8 cellular contexts compared by ENCODE assay signal in the genomic region with DNA sequence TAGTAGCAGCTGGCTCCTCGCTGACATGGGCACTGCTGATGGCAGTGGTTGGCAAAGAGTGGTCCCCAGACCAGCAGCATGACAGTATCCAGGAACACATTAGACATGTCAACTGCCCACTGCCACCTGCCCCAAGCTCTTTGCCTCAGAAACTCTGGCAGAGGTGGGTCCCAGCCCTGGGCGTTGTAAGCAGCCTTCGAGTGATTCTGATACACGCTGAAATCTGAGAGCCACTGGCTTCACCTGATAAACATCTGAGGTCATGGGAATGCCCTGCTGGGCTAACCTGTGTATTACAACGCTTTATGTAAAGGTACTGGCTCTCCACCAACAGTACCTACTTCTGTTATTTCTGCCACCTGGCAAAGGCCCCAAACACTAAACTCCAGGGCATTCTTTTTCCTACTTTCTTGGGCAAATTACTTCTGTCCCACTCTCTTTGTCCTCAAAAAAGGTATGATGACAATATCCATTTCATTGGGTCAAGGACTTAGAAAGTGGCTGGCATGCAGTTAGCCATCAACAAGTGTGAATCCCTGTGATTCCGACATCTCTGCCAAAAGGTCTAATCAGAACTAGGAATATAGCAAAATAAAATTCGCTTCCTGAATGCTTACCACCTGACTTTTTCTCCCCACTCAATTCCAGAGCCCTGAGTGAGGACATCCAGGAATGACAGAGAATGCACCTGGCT. TPM values are rescaled to one million over a fixed set of nuclear protein-coding genes. Genes with fewer than 3 reads are reported as not detected.
DNase-seq lines count a peak whose midpoint lies in the region; ATAC-seq, FAIRE-seq and TF ChIP-seq lines count a peak whose summit lies in the region.

No MANE protein-coding gene starts in this region.

- H2BK20ac ChIP-seq in H1 (ENCODE audit: low read length) = peak overlapping the region; percentile 82; the same call in 1 of the 2 replicates

- H3K18ac ChIP-seq in H1 (ENCODE audit: extremely low read depth, low read length) = no peak overlapping the region

- H3K27me3 ChIP-seq in CD4-positive, alpha-beta T cell (ENCODE audit: control insufficient read depth, insufficient read depth, low read length) = no peaks in the 10 kb centered on the region
- H3K27me3 ChIP-seq in H1 (replicated peaks in 1 of 4; ENCODE audit: control insufficient read depth in 3 of 4, extremely low read depth in 1 of 4, insufficient read depth in 3 of 4, low read length in 3 of 4) (no peaks in the 10 kb centered on the region), thyroid gland (no peaks in the 10 kb centered on the region), dorsolateral prefrontal cortex (no peaks in the 10 kb centered on the region)

- CTCF ChIA-PET in CD4-positive, alpha-beta T cell (lab: Charles Lee) = no interaction called here
- CTCF ChIA-PET in H1 (lab: Charles Lee; ENCODE audit: partially characterized antibody) = interaction anchor here (0.6 to 4.1 kb wide), 27 partner anchors 7 to 257 kb away, joined by 3 to 30 read pairs (median 4); no protein-coding TSS in a partner anchor

- no peak overlapping the region for H3K27ac ChIP-seq in CD4-positive, alpha-beta T cell (ENCODE audit: low read depth, low read length)
- H3K27ac ChIP-seq in H1 (ENCODE audit: low read depth, low read length) = no peak overlapping the region
- H3K27ac ChIP-seq in thyroid gland = peak overlapping the region; percentile 49 to 79 (median 78)
- peak overlapping the region in 1 of 59 donors; percentile 7 for H3K27ac ChIP-seq in dorsolateral prefrontal cortex

- peaks cover 85% of the 10 kb centered on the region for H3K4me1 Mint-ChIP-seq in CD4-positive, alpha-beta T cell (ENCODE audit: low read depth)

- peak; percentile 73 for ATAC-seq in CD4-positive, alpha-beta T cell (ENCODE audit: poor library complexity)
- ATAC-seq in GM18505 (IDR thresholded peaks at IDR 0.05; ENCODE audit: unreplicated experiment) (no peak), GM18870 (IDR thresholded peaks at IDR 0.05; ENCODE audit: unreplicated experiment) (no peak)

- no peak for DNase-seq in CD4-positive, alpha-beta T cell
- DNase-seq in GM19239 (ENCODE audit: insufficient read length, low spot score) (no peak), M059J (ENCODE audit: low read depth) (peak; percentile 13), H1 (ENCODE audit: low read depth in 1 of 2, low spot score in 2 of 2) (peak in 1 of 2 experiments; percentile 66), thyroid gland (peak; percentile 52 to 60), dorsolateral prefrontal cortex (no peak)

- H2BK12ac ChIP-seq in H1 (ENCODE audit: low read depth, low read length) = peak overlapping the region; percentile 72

- peaks cover 6 to 30% (median 16%) of the 10 kb centered on the region in 4 experiments for H3K4me1 ChIP-seq in H1 (replicated peaks in 1 of 4; ENCODE audit: control insufficient read depth in 3 of 4, insufficient read depth in 4 of 4, low read length in 3 of 4)
- peaks cover 58 to 77% of the 10 kb centered on the region in 2 donors for H3K4me1 ChIP-seq in thyroid gland

- no peaks in the 10 kb centered on the region for H3K9me3 ChIP-seq in CD4-positive, alpha-beta T cell (ENCODE audit: control insufficient read depth, low read length)
- H3K9me3 ChIP-seq in H1 (ENCODE audit: insufficient read depth in 2 of 2, low read depth in 1 of 2, low read length in 1 of 2) (no peaks in the 10 kb centered on the region), thyroid gland (no peaks in the 10 kb centered on the region)

- TF ChIP-seq EP300 in H1 (IDR thresholded peaks at IDR 0.05; ENCODE audit: borderline replicate concordance in 1 of 2, low read depth in 2 of 2, low read length in 2 of 2) = no peak

- H3K4me3 ChIP-seq in H1 (ENCODE audit: extremely low read depth in 1 of 4, insufficient read depth in 2 of 4, low read depth in 3 of 4, low read length in 4 of 4) = no peak overlapping the region
- no peak overlapping the region for H3K4me3 ChIP-seq in thyroid gland (replicated peaks in 1 of 3)
- no peak overlapping the region for H3K4me3 ChIP-seq in dorsolateral prefrontal cortex

- H3K79me2 ChIP-seq in H1 (ENCODE audit: control insufficient read depth in 1 of 2, insufficient read depth in 2 of 2, low read length in 2 of 2) = peaks cover 7 to 89% of the 10 kb centered on the region in 2 experiments

- POLR2A ChIA-PET in CD4-positive, alpha-beta T cell (lab: Charles Lee) = interaction anchor here (0.6 to 2.2 kb wide), 3 partner anchors 7 to 36 kb away, joined by 3 to 7 read pairs (median 5); no protein-coding TSS in a partner anchor
- POLR2A ChIA-PET in H1 (lab: Charles Lee; ENCODE audit: partially characterized antibody) = interaction anchor here (1.3 kb wide), 1 partner anchor 10 kb away, joined by 3 read pairs; no protein-coding TSS in a partner anchor

- H3K4me2 ChIP-seq in H1 (ENCODE audit: insufficient read depth in 1 of 2, low read depth in 2 of 2, low read length in 2 of 2) = peak overlapping the region in 1 of 2 experiments; percentile 10; a peak in 1 of 4 replicates

- no peak overlapping the region for H2BK5ac ChIP-seq in H1 (ENCODE audit: low read depth, low read length)

- peak overlapping the region; percentile 5 for H3K4me3 Mint-ChIP-seq in CD4-positive, alpha-beta T cell

- H3K27ac Mint-ChIP-seq in CD4-positive, alpha-beta T cell = no peak overlapping the region

- H3K9me3 Mint-ChIP-seq in CD4-positive, alpha-beta T cell = no peaks in the 10 kb centered on the region

- H3K56ac ChIP-seq in H1 (replicated peaks; ENCODE audit: insufficient read length, low read depth, low read length) = no peak overlapping the region

- no peak overlapping the region for H2BK15ac ChIP-seq in H1 (ENCODE audit: low read length)

- H4K91ac ChIP-seq in H1 (replicated peaks; ENCODE audit: insufficient read length, low read length) = no peak overlapping the region

- WGBS in H1 (ENCODE audit: extremely low coverage in 1 of 2, insufficient coverage in 1 of 2, insufficient read length in 1 of 2, insufficient replicate concordance in 2 of 2, low coverage in 1 of 2, low lambda C conversion rate in 2 of 2, missing lambda C conversion rate in 1 of 2), 2 experiments = 60% methylated on average over 6 of the region's 7 CpGs; no CpG with 5 or more reads in 1 of the 2 experiments
- WGBS in thyroid gland, 2 donors = 33 to 43% methylated on average over 5 to 7 of the region's 7 CpGs

- no peaks in the 10 kb centered on the region; the same call in none of the 2 replicates for H3K23me2 ChIP-seq in H1 (ENCODE audit: low read depth, low read length)

- peaks cover 0 to 10% of the 10 kb centered on the region in 2 experiments for H4K20me1 ChIP-seq in H1 (replicated peaks in 1 of 2; ENCODE audit: control insufficient read depth in 1 of 2, insufficient read depth in 2 of 2, low read length in 2 of 2)

- H3K23ac ChIP-seq in H1 (ENCODE audit: insufficient read length) = no peak overlapping the region

- TF ChIP-seq RAD21 in H1 (IDR thresholded peaks at IDR 0.05 in 1 of 2, conservative IDR thresholded peaks at IDR 0.05 in 1 of 2; ENCODE audit: low read depth in 2 of 2, low read length in 2 of 2) = peak; percentile 52 to 65

- no peak for TF ChIP-seq POLR2A in H1 (IDR thresholded peaks at IDR 0.05; ENCODE audit: control extremely low read depth in 1 of 2, low read depth in 2 of 2, low read length in 2 of 2)
- no peak for TF ChIP-seq POLR2A in thyroid gland (IDR thresholded peaks at IDR 0.05)
- no peak for TF ChIP-seq POLR2A in GM18505 (IDR thresholded peaks at IDR 0.05; ENCODE audit: borderline replicate concordance, extremely low read depth, insufficient read depth, insufficient read length)

- H2AFZ ChIP-seq in H1 (ENCODE audit: low read length) = no peak overlapping the region

- H3K4ac ChIP-seq in H1 (replicated peaks; ENCODE audit: insufficient read length, low read depth, low read length) = no peak overlapping the region

- no peaks in the 10 kb centered on the region for H3K36me3 Mint-ChIP-seq in CD4-positive, alpha-beta T cell (ENCODE audit: low read depth)

- FAIRE-seq in GM19239 (lab: Jason Lieb, UNC) (peak; percentile 65), H1 (lab: Jason Lieb, UNC) (peak; percentile 90)

- 0 out of 2 replicates have a peak overlapping the region, but pooled peaks have one; percentile 1 for H2AK5ac ChIP-seq in H1 (ENCODE audit: low read depth, low read length)

- H3K79me1 ChIP-seq in H1 (ENCODE audit: low read depth, low read length) = peaks cover 16% of the 10 kb centered on the region

- H3K9ac ChIP-seq in H1 (replicated peaks in 1 of 4; ENCODE audit: extremely low read depth in 1 of 4, low read depth in 3 of 4, low read length in 3 of 4) = no peak overlapping the region

- H4K5ac ChIP-seq in H1 (ENCODE audit: insufficient read length, low read depth, low read length) = no peak overlapping the region

- no peak overlapping the region for H2BK120ac ChIP-seq in H1 (replicated peaks; ENCODE audit: low read depth, low read length)

- H3K14ac ChIP-seq in H1 (ENCODE audit: insufficient read length) = no peak overlapping the region

- TF ChIP-seq CTCF in CD4-positive, alpha-beta T cell (IDR thresholded peaks at IDR 0.05) = no peak
- TF ChIP-seq CTCF in H1 (IDR thresholded peaks at IDR 0.05; ENCODE audit: control extremely low read depth in 1 of 3, insufficient read depth in 1 of 3, low read depth in 1 of 3, low read length in 3 of 3) (peak in 2 of 3 experiments; percentile 46 to 71; a peak in 3 of 4 replicates), thyroid gland (IDR thresholded peaks at IDR 0.05) (peak in 5 of 6 experiments; percentile 38 to 61 (median 51)), dorsolateral prefrontal cortex (IDR thresholded peaks at IDR 0.05 in 54 of 56, conservative IDR thresholded peaks at IDR 0.05 in 2 of 56; ENCODE audit: low read depth in 1 of 56, partially characterized antibody in 56 of 56) (peak in 3 of 56 donors; percentile 10 to 20 (median 15))

- H4K8ac ChIP-seq in H1 (ENCODE audit: extremely low read depth, insufficient read depth, low read length) = no peak overlapping the region

- intact Hi-C loops in CD4-positive, alpha-beta T cell (cut with DNase I, micrococcal nuclease) = no loop called here
- intact Hi-C loops in thyroid gland (cut with DNase I) = loop anchor here (5.0 kb wide), 1 partner anchor 47 kb away; no protein-coding TSS in a partner anchor
- intact Hi-C loops in dorsolateral prefrontal cortex (cut with DNase I) = no loop called here

- no peaks in the 10 kb centered on the region for H3K27me3 Mint-ChIP-seq in CD4-positive, alpha-beta T cell

- no peaks in the 10 kb centered on the region for H3K36me3 ChIP-seq in H1 (ENCODE audit: control insufficient read depth in 2 of 4, insufficient read depth in 4 of 4, low read length in 3 of 4)
- H3K36me3 ChIP-seq in thyroid gland = no peaks in the 10 kb centered on the region

RNA-seq across cellular contexts. Expression of a gene that starts 9.2 kb away (rescaled TPM):
- 10 to 100 TPM; 24.8 to 25.2 TPM for total RNA-seq in CD4-positive, alpha-beta T cell
- 21.0 and 23.1 TPM in 2 replicates for total RNA-seq in M059J (2014; rRNA removed; shearing (Covaris generic))
- 12.7 and 15.6 TPM in 2 replicates for total RNA-seq in H1 (2021; fragmentation: NEBNext Ultra II Directional; extraction: Animal tissue kit (Norgen Biotek cat#: 25700))
- polyA plus RNA-seq in H1 (2011; rRNA removed) = 4.8 and 6.0 TPM in 2 replicates
- 6.7 TPM for polyA plus RNA-seq in H1 (2011; cell fraction: cytosol; rRNA removed)
- 12.3 TPM for polyA plus RNA-seq in H1 (2011; cell fraction: nucleus; rRNA removed)
- 9.0 to 10.5 TPM (median 10.5 TPM) in 4 replicates for polyA plus RNA-seq in H1 (2012, experiment 1 of 2)
- polyA plus RNA-seq in H1 (2012, experiment 2 of 2) = 1.3 TPM
- polyA plus RNA-seq in H1 (2013, experiment 1 of 2) = 8.1 TPM
- polyA plus RNA-seq in H1 (2013, experiment 2 of 2) = 8.7 TPM
- polyA minus RNA-seq in H1 (2011; rRNA and poly(A)+ RNA removed) = 14.5 and 14.8 TPM in 2 replicates
- polyA minus RNA-seq in H1 (2011; cell fraction: cytosol; rRNA and poly(A)+ RNA removed) = 14.5 TPM
- 58.9 TPM for polyA minus RNA-seq in H1 (2011; cell fraction: nucleus; rRNA and poly(A)+ RNA removed)
- 10 to 100 TPM; 80.8 to 98.9 (median 90.7) TPM for total RNA-seq in thyroid gland
- 100 to 1,000 TPM in 1 of 120 experiments, 10 to 100 TPM in 119; 37.8 to 101 (median 59.4) TPM for total RNA-seq in dorsolateral prefrontal cortex

Comparison
In these comparisons a context has a peak if more than half of its experiments do, and no peak if none do; other contexts are left out.
1. DNase-seq: peak in M059J (single experiment) and thyroid gland (2 of 2); none in CD4-positive, alpha-beta T cell (0 of 10), GM19239 (single experiment) and dorsolateral prefrontal cortex (0 of 10).
2. H3K27ac ChIP-seq: peak in thyroid gland (3 of 3); none in CD4-positive, alpha-beta T cell (single experiment) and H1 (single experiment).